8 cellular contexts compared by ENCODE assay signal in genomic region chr6:151763938-151764680, GRCh38. TPM values are rescaled to one million over a fixed set of nuclear protein-coding genes. Genes with fewer than 3 reads are reported as not detected.
DNase-seq lines count a peak whose midpoint lies in the region; ATAC-seq and TF ChIP-seq lines count a peak whose summit lies in the region.

No MANE protein-coding gene starts in this region.

- no peak overlapping the region for H3K27ac Mint-ChIP-seq in activated naive CD4-positive, alpha-beta T cell treated with anti-CD3 and anti-CD28 coated beads, Interleukin-2, amount 50 U/mL, for 24 hours

- peak overlapping the region; percentile 79 to 84 for H3K27ac ChIP-seq in uterus

- H3K4me3 Mint-ChIP-seq in activated naive CD4-positive, alpha-beta T cell treated with anti-CD3 and anti-CD28 coated beads, Interleukin-2, amount 50 U/mL, for 24 hours, result peak overlapping the region; percentile 45

- peak; percentile 24 to 71 (median 58) for TF ChIP-seq CTCF in uterus (IDR thresholded peaks at IDR 0.05)

- no peaks in the 10 kb centered on the region for H3K36me3 Mint-ChIP-seq in activated naive CD4-positive, alpha-beta T cell treated with anti-CD3 and anti-CD28 coated beads, Interleukin-2, amount 50 U/mL, for 24 hours

- no peaks in the 10 kb centered on the region for H3K27me3 Mint-ChIP-seq in activated naive CD4-positive, alpha-beta T cell treated with anti-CD3 and anti-CD28 coated beads, Interleukin-2, amount 50 U/mL, for 24 hours

- peak overlapping the region; percentile 9 to 42 for H3K4me3 ChIP-seq in uterus

- H3K36me3 ChIP-seq in uterus, result no peaks in the 10 kb centered on the region

- H3K9me3 Mint-ChIP-seq in activated naive CD4-positive, alpha-beta T cell treated with anti-CD3 and anti-CD28 coated beads, Interleukin-2, amount 50 U/mL, for 24 hours, result no peaks in the 10 kb centered on the region

- H3K4me1 Mint-ChIP-seq in activated naive CD4-positive, alpha-beta T cell treated with anti-CD3 and anti-CD28 coated beads, Interleukin-2, amount 50 U/mL, for 24 hours, result peaks cover 21% of the 10 kb centered on the region

- intact Hi-C loops in uterus (cut with DNase I; ENCODE audit: low total_unique reads), result loop anchor here (10.0 kb wide), 1 partner anchor 371 kb away; no protein-coding TSS in a partner anchor

- H3K27me3 ChIP-seq in uterus, result no peaks in the 10 kb centered on the region

- H3K9me3 ChIP-seq in uterus, result no peaks in the 10 kb centered on the region

- peak; percentile 82 for DNase-seq in AG08396 (ENCODE audit: low spot score)
- DNase-seq in NCI-H774 (lab: John Stamatoyannopoulos, UW), result peak; percentile 36
- peak; percentile 32 for DNase-seq in glomerular visceral epithelial cell (ENCODE audit: extremely low spot score)
- peak; percentile 85 for DNase-seq in non-pigmented ciliary epithelial cell (ENCODE audit: low read depth)
- DNase-seq in uterus, result peak; percentile 94 to 95

- ATAC-seq in GM18858 (IDR thresholded peaks at IDR 0.05; ENCODE audit: unreplicated experiment) (peak; percentile 53), HG03066 (IDR thresholded peaks at IDR 0.05; ENCODE audit: low read depth, unreplicated experiment) (peak; percentile 83)

- peaks cover 0 to 9% of the 10 kb centered on the region in 2 donors for H3K4me1 ChIP-seq in uterus

- TF ChIP-seq POLR2A in uterus (IDR thresholded peaks at IDR 0.05), result peak; percentile 41 to 46

RNA-seq across cellular contexts. Expression of gene ESR1, which starts 43.4 kb away (rescaled TPM):
- total RNA-seq in uterus, result 100 to 1,000 TPM in 3 of 4 donors, 10 to 100 TPM in 1; 29.1 to 225 (median 141) TPM

Comparison
In these comparisons a context has a peak if more than half of its experiments do, and no peak if none do; other contexts are left out.
1. Peak in every context shown above with its lines: DNase-seq, ATAC-seq, H3K4me3 ChIP-seq and H3K27ac ChIP-seq.
2. DNase-seq: peak in every context shown above with its lines; median percentile 94 in uterus; 85 in non-pigmented ciliary epithelial cell; 82 in AG08396; 36 in NCI-H774; 32 in glomerular visceral epithelial cell.